ENCODE assay signal across 18 cellular contexts in genomic region chr17:62178579-62178978, GRCh38.
DNase-seq lines count a peak whose midpoint lies in the region; ATAC-seq, FAIRE-seq and TF ChIP-seq lines count a peak whose summit lies in the region.
"Had no signal": no experiment of that assay in that cellular context is flagged by ENCODE, and none has a peak within 500 bp of the region (broad histone marks: within the 10 kb centered on the region; RNA-seq: fewer than 3 reads in every experiment).

No MANE protein-coding gene starts in this region.

- POLR2A ChIA-PET in RWPE1 (lab: Yijun Ruan, JAX; ENCODE audit: low non-redundant PET) (no interaction called here), endothelial cell of umbilical vein (lab: Charles Lee) (no interaction called here)

- H3F3A ChIP-seq in GM23338 (replicated peaks; ENCODE audit: low read depth): no peaks in the 10 kb centered on the region

- ATAC-seq in GM23338 (no peak), left lung (no peak), gastrocnemius medialis (no peak)
- ATAC-seq in activated naive CD4-positive, alpha-beta T cell treated with anti-CD3 and anti-CD28 coated beads, Interleukin-2, amount 50 U/mL, for 72 hours: no peak
- ATAC-seq: left lobe of liver; naive thymus-derived CD4-positive, alpha-beta T cell had no signal

- H3K27ac ChIP-seq in GM23338 (ENCODE audit: low read depth): no peak overlapping the region
- H3K27ac ChIP-seq in RWPE1: no peak overlapping the region
- H3K27ac ChIP-seq in endothelial cell of umbilical vein (ENCODE audit: insufficient read depth, low read depth, low read length): no peak overlapping the region
- H3K27ac ChIP-seq in left lung: no peak overlapping the region
- no peak overlapping the region for H3K27ac ChIP-seq in gastrocnemius medialis
- H3K27ac ChIP-seq: BLaER1, prostate gland, thoracic aorta, WERI-Rb-1 had no signal

- H3K4me3 Mint-ChIP-seq in GM23338: no peak overlapping the region
- H3K4me3 Mint-ChIP-seq: naive thymus-derived CD4-positive, alpha-beta T cell had no signal

- H3K79me2 ChIP-seq in GM23338 (replicated peaks; ENCODE audit: insufficient read depth) (no peaks in the 10 kb centered on the region), endothelial cell of umbilical vein (ENCODE audit: control insufficient read depth, insufficient read depth, low read length) (no peaks in the 10 kb centered on the region)

- H3K27me3 ChIP-seq in GM23338 (ENCODE audit: insufficient read depth) (no peaks in the 10 kb centered on the region), endothelial cell of umbilical vein (ENCODE audit: control insufficient read depth in 2 of 2, insufficient read depth in 2 of 2, low read length in 2 of 2) (no peaks in the 10 kb centered on the region), left lung (no peaks in the 10 kb centered on the region), gastrocnemius medialis (no peaks in the 10 kb centered on the region)
- H3K27me3 ChIP-seq: BLaER1 had no signal

- no peak overlapping the region for H3K9ac ChIP-seq in endothelial cell of umbilical vein (replicated peaks; ENCODE audit: extremely low read depth, insufficient read depth, low read length)
- H3K9ac ChIP-seq: BLaER1 had no signal

- no peaks in the 10 kb centered on the region for H3K9me3 ChIP-seq in endothelial cell of umbilical vein (replicated peaks; ENCODE audit: control insufficient read depth, insufficient read depth, low read length)
- peaks cover 0 to 18% of the 10 kb centered on the region in 2 donors for H3K9me3 ChIP-seq in left lung
- peaks cover 0 to 6% (median 0%) of the 10 kb centered on the region in 3 donors for H3K9me3 ChIP-seq in gastrocnemius medialis
- H3K9me3 ChIP-seq: prostate gland had no signal

- TF ChIP-seq CTCF in GM23338 (conservative IDR thresholded peaks at IDR 0.05; ENCODE audit: low read depth in 2 of 2) (no peak), RWPE1 (conservative IDR thresholded peaks at IDR 0.05; ENCODE audit: low read depth) (no peak), endothelial cell of umbilical vein (IDR thresholded peaks at IDR 0.05; ENCODE audit: extremely low read depth in 1 of 2, insufficient read depth in 1 of 2, low read depth in 1 of 2, low read length in 2 of 2) (no peak), left lung (IDR thresholded peaks at IDR 0.05) (no peak), gastrocnemius medialis (IDR thresholded peaks at IDR 0.05 in 4 of 5, conservative IDR thresholded peaks at IDR 0.05 in 1 of 5) (no peak)

- H3K4me1 Mint-ChIP-seq in GM23338: no peaks in the 10 kb centered on the region
- H3K4me1 Mint-ChIP-seq: naive thymus-derived CD4-positive, alpha-beta T cell had no signal

- H2AFZ ChIP-seq in GM23338 (peak overlapping the region; percentile 74; the same call in 1 of the 2 replicates), endothelial cell of umbilical vein (ENCODE audit: low read depth, low read length) (no peak overlapping the region)

- H3K27me3 Mint-ChIP-seq in GM23338 (ENCODE audit: insufficient read depth, low read depth, poor library complexity): peaks cover 2% of the 10 kb centered on the region

- no TSS peak for BruUV-seq in endothelial cell of umbilical vein (replicated peaks; lab: Mats Ljungman, UMichigan)

- H3K4me1 ChIP-seq in GM23338 (ENCODE audit: insufficient read depth) (no peaks in the 10 kb centered on the region), endothelial cell of umbilical vein (ENCODE audit: control insufficient read depth, extremely low read depth, insufficient read depth, low read length) (peaks cover 17% of the 10 kb centered on the region), left lung (no peaks in the 10 kb centered on the region), gastrocnemius medialis (no peaks in the 10 kb centered on the region)
- H3K4me1 ChIP-seq: BLaER1, prostate gland had no signal

- CTCF ChIA-PET in RWPE1 (lab: Yijun Ruan, JAX) (interaction anchor here (0.6 kb wide), 1 partner anchor 155 kb away, joined by 3 read pairs; no protein-coding TSS in a partner anchor), endothelial cell of umbilical vein (lab: Charles Lee) (interaction anchor here (0.7 to 1.5 kb wide), 2 partner anchors 62 to 137 kb away, joined by 3 to 8 read pairs; no protein-coding TSS in a partner anchor)

- H3K4me3 ChIP-seq in GM23338: no peak overlapping the region
- H3K4me3 ChIP-seq in endothelial cell of umbilical vein (replicated peaks in 1 of 3; ENCODE audit: insufficient read depth in 1 of 3, low read depth in 1 of 3, low read length in 3 of 3): no peak overlapping the region
- no peak overlapping the region for H3K4me3 ChIP-seq in left lung
- H3K4me3 ChIP-seq in gastrocnemius medialis: no peak overlapping the region
- H3K4me3 ChIP-seq: BLaER1, prostate gland, thoracic aorta had no signal

- no peak for TF ChIP-seq POLR2A in endothelial cell of umbilical vein (IDR thresholded peaks at IDR 0.05; ENCODE audit: low read depth, low read length)
- TF ChIP-seq POLR2A in gastrocnemius medialis (IDR thresholded peaks at IDR 0.05): no peak

- in situ Hi-C loops in gastrocnemius medialis (cut with MboI; ENCODE audit: low sequenced_read_pairs in 4 of 4): no loop called here

- H3K4me2 ChIP-seq in GM23338 (no peak overlapping the region), endothelial cell of umbilical vein (ENCODE audit: insufficient read depth, low read length) (no peak overlapping the region)
- H3K4me2 ChIP-seq: BLaER1 had no signal

- intact Hi-C loops in endothelial cell of umbilical vein (cut with micrococcal nuclease) (loop anchor here (2.0 to 5.0 kb wide), 2 partner anchors 346 to 542 kb away; no protein-coding TSS in a partner anchor), left lung (cut with DNase I) (no loop called here), gastrocnemius medialis (cut with DNase I; ENCODE audit: low total_unique reads) (no loop called here)

- dilution Hi-C loops in endothelial cell of umbilical vein (cut with MboI; ENCODE audit: extremely low pct_ligation_motif_present, low sequenced_read_pairs): no loop called here

- no peaks in the 10 kb centered on the region for H3K9me1 ChIP-seq in endothelial cell of umbilical vein (replicated peaks; ENCODE audit: control insufficient read depth, extremely low read depth, insufficient read depth, low read length)

- H3K36me3 ChIP-seq in GM23338 (ENCODE audit: insufficient read depth): no peaks in the 10 kb centered on the region
- no peaks in the 10 kb centered on the region for H3K36me3 ChIP-seq in endothelial cell of umbilical vein (ENCODE audit: control insufficient read depth in 2 of 2, extremely low read depth in 1 of 2, insufficient read depth in 2 of 2, low read length in 2 of 2)
- H3K36me3 ChIP-seq in left lung: no peaks in the 10 kb centered on the region
- H3K36me3 ChIP-seq in gastrocnemius medialis: no peaks in the 10 kb centered on the region
- H3K36me3 ChIP-seq: BLaER1, prostate gland, thoracic aorta, WERI-Rb-1 had no signal

- no peaks in the 10 kb centered on the region for H3K9me2 ChIP-seq in GM23338 (ENCODE audit: insufficient read depth)

- no peak for FAIRE-seq in endothelial cell of umbilical vein (lab: Jason Lieb, UNC)

- H3K9me3 Mint-ChIP-seq in GM23338: no peaks in the 10 kb centered on the region
- peaks cover 0 to 4% of the 10 kb centered on the region in 2 donors for H3K9me3 Mint-ChIP-seq in activated naive CD4-positive, alpha-beta T cell treated with anti-CD3 and anti-CD28 coated beads, Interleukin-2, amount 50 U/mL, for 72 hours

- H4K20me1 ChIP-seq in GM23338 (replicated peaks; ENCODE audit: insufficient read depth) (no peaks in the 10 kb centered on the region), endothelial cell of umbilical vein (replicated peaks; ENCODE audit: control insufficient read depth, extremely low read depth, insufficient read depth, low read length) (no peaks in the 10 kb centered on the region)
- H4K20me1 ChIP-seq: BLaER1 had no signal

- no peak overlapping the region for H3K27ac Mint-ChIP-seq in GM23338
- no peak overlapping the region for H3K27ac Mint-ChIP-seq in activated naive CD4-positive, alpha-beta T cell treated with anti-CD3 and anti-CD28 coated beads, Interleukin-2, amount 50 U/mL, for 72 hours
- H3K27ac Mint-ChIP-seq: naive thymus-derived CD4-positive, alpha-beta T cell had no signal

- no peaks in the 10 kb centered on the region for H3K36me3 Mint-ChIP-seq in GM23338 (ENCODE audit: low read depth)
- H3K36me3 Mint-ChIP-seq in activated naive CD4-positive, alpha-beta T cell treated with anti-CD3 and anti-CD28 coated beads, Interleukin-2, amount 50 U/mL, for 72 hours: peaks cover 0 to 7% of the 10 kb centered on the region in 2 donors

- DNase-seq in GM23338 (ENCODE audit: low spot score): no peak
- DNase-seq in RWPE1 (ENCODE audit: low spot score): peak; percentile 39
- peak; percentile 48 for DNase-seq in endothelial cell of umbilical vein (ENCODE audit: low read depth, low spot score)
- peak; percentile 33 for DNase-seq in myocyte (ENCODE audit: low read depth)
- DNase-seq in ureter (ENCODE audit: low spot score): no peak
- no peak for DNase-seq in activated naive CD4-positive, alpha-beta T cell treated with anti-CD3 and anti-CD28 coated beads, Interleukin-2, amount 50 U/mL, for 72 hours (ENCODE audit: low spot score in 2 of 2)
- no peak for DNase-seq in left lung
- no peak for DNase-seq in gastrocnemius medialis
- DNase-seq: activated naive CD4-positive, alpha-beta T cell; central memory CD4-positive, alpha-beta T cell; DMS79 treated with DMSO at 0.1 percent for 48 hours; naive thymus-derived CD4-positive, alpha-beta T cell; NCI-H1092 treated with DMSO at 0.1 percent for 48 hours; WERI-Rb-1 had no signal

TF ChIP-seq in GM23338, 12 proteins besides CTCF, POLR2A, EP300 and RAD21:
- TF ChIP-seq JUNB (IDR thresholded peaks at IDR 0.05; ENCODE audit: unreplicated experiment) (no peak), ZNF331 (CRISPR knock-in tag; IDR thresholded peaks at IDR 0.05; ENCODE audit: low read depth) (no peak), CREB1 (CRISPR knock-in tag; IDR thresholded peaks at IDR 0.05; ENCODE audit: low read depth) (no peak), POLR2AphosphoS5 (IDR thresholded peaks at IDR 0.05; ENCODE audit: low read depth) (no peak), STAT1 (IDR thresholded peaks at IDR 0.05; ENCODE audit: unreplicated experiment) (no peak), ZNF114 (CRISPR knock-in tag; IDR thresholded peaks at IDR 0.05) (no peak)

TF ChIP-seq in endothelial cell of umbilical vein, 7 proteins besides CTCF, POLR2A, EP300 and RAD21:
- TF ChIP-seq POLR2AphosphoS5 (IDR thresholded peaks at IDR 0.05; ENCODE audit: insufficient read depth, low read depth, low read length) (no peak), FOS (IDR thresholded peaks at IDR 0.05; ENCODE audit: borderline replicate concordance, insufficient read depth, low read length) (peak; percentile 64)

Comparison
In these comparisons a context has a peak if more than half of its experiments do, and no peak if none do; other contexts are left out.
1. DNase-seq: peak in RWPE1 (single experiment), endothelial cell of umbilical vein (single experiment) and myocyte (single experiment); none in GM23338 (single experiment), ureter (single experiment), activated naive CD4-positive, alpha-beta T cell treated with anti-CD3 and anti-CD28 coated beads, Interleukin-2, amount 50 U/mL, for 72 hours (0 of 2), left lung (0 of 2) and gastrocnemius medialis (0 of 2).